In the genomic region with DNA sequence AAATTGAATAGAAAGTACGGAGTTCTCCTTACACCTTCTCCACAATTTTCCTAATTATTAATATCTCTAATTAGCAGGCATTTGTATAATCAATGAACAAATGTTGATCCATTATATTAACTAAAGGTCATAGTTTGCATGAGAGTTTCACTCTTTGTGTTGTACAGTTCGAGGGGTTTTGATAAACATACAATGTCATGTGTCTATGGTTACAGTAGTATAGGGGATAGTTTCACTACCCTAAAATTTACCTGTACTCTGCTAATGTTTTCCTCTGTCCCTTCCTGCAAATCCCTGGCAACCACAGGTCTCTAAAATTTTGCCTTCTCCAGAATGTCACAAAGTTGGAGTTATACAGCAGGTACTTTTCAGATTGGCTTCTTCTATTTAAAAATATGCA, we compare ENCODE assay signal across 20 cellular contexts.
DNase-seq lines count a peak whose midpoint lies in the region; ATAC-seq, FAIRE-seq and TF ChIP-seq lines count a peak whose summit lies in the region.
"Had no signal": no experiment of that assay in that cellular context is flagged by ENCODE, and none has a peak within 500 bp of the region (broad histone marks: within the 10 kb centered on the region; RNA-seq: fewer than 3 reads in every experiment).

No MANE protein-coding gene starts in this region.

- H4K20me1 ChIP-seq in GM12878 (ENCODE audit: control insufficient read depth, insufficient read depth): no peaks in the 10 kb centered on the region

- no peak overlapping the region for H3K27ac Mint-ChIP-seq in stimulated activated naive B cell treated with anti-CD40 and anti-IgM and Interleukin-4, amounts not matched to agents 10 μg/mL and 1 μg/mL and 100 μg/mL, for 72 hours
- H3K27ac Mint-ChIP-seq: CD4-positive, alpha-beta memory T cell; GM23338; H9 had no signal

- SMC1A ChIA-PET in GM12878 (lab: Charles Lee; ENCODE audit: uncharacterized antibody, unreplicated experiment): interaction anchor here (0.8 to 1.0 kb wide), 2 partner anchors 12 to 43 kb away, joined by 3 to 5 read pairs; no protein-coding TSS in a partner anchor

- WGBS in GM12878 (ENCODE audit: insufficient coverage, insufficient replicate concordance, low lambda C conversion rate, missing lambda C conversion rate): 43% methylated on average over 2 of the region's 2 CpGs

- TF ChIP-seq EP300 in GM12878 (IDR thresholded peaks at IDR 0.05; ENCODE audit: borderline replicate concordance in 1 of 2, control insufficient read depth in 1 of 2, low read depth in 2 of 2, low read length in 2 of 2): no peak

- H3K4me1 Mint-ChIP-seq in stimulated activated naive B cell treated with anti-CD40 and anti-IgM and Interleukin-4, amounts not matched to agents 10 μg/mL and 1 μg/mL and 100 μg/mL, for 72 hours: no peaks in the 10 kb centered on the region
- H3K4me1 Mint-ChIP-seq: CD4-positive, alpha-beta memory T cell; GM23338 had no signal

- no peaks in the 10 kb centered on the region for H3K4me1 ChIP-seq in GM12878 (ENCODE audit: control insufficient read depth, insufficient read depth, low read length)
- H3K4me1 ChIP-seq: A549 had no signal

- H3K79me2 ChIP-seq in GM12878 (ENCODE audit: control insufficient read depth, insufficient read depth, low read length): no peaks in the 10 kb centered on the region

- in situ Hi-C loops in GM12878 (cut with MboI): no loop called here

- no peaks in the 10 kb centered on the region for H3K9me3 Mint-ChIP-seq in stimulated activated naive B cell treated with anti-CD40 and anti-IgM and Interleukin-4, amounts not matched to agents 10 μg/mL and 1 μg/mL and 100 μg/mL, for 72 hours
- H3K9me3 Mint-ChIP-seq: CD4-positive, alpha-beta memory T cell had no signal

- no peak overlapping the region for H3K9ac ChIP-seq in GM12878 (ENCODE audit: control insufficient read depth, insufficient read depth, low read length)

- no peak overlapping the region for H3K4me2 ChIP-seq in GM12878 (ENCODE audit: control insufficient read depth, insufficient read depth)
- H3K4me2 ChIP-seq: A549, GM23338 had no signal

- H3K36me3 ChIP-seq in GM12878 (ENCODE audit: control insufficient read depth in 2 of 2, insufficient read depth in 2 of 2, low read length in 1 of 2): no peaks in the 10 kb centered on the region

- no peak overlapping the region for H3K27ac ChIP-seq in GM12878 (ENCODE audit: control insufficient read depth, insufficient read depth)
- H3K27ac ChIP-seq: A549 had no signal

- no peak overlapping the region for H2AFZ ChIP-seq in GM12878 (ENCODE audit: control insufficient read depth, low read depth, low read length)
- H2AFZ ChIP-seq: GM23338 had no signal

- no peaks in the 10 kb centered on the region for H3K27me3 ChIP-seq in GM12878 (replicated peaks in 1 of 2; ENCODE audit: control insufficient read depth in 2 of 2, insufficient read depth in 2 of 2, low read length in 1 of 2)

- no peak overlapping the region for H3K4me3 Mint-ChIP-seq in stimulated activated naive B cell treated with anti-CD40 and anti-IgM and Interleukin-4, amounts not matched to agents 10 μg/mL and 1 μg/mL and 100 μg/mL, for 72 hours
- H3K4me3 Mint-ChIP-seq: CD4-positive, alpha-beta memory T cell; GM23338; H9 had no signal

- TF ChIP-seq RAD21 in GM12878 (IDR thresholded peaks at IDR 0.05; ENCODE audit: insufficient read depth, low read depth, low read length): no peak

- no peak for TF ChIP-seq CTCF in GM12878 (IDR thresholded peaks at IDR 0.05 in 2 of 3, conservative IDR thresholded peaks at IDR 0.05 in 1 of 3; ENCODE audit: control insufficient read depth in 2 of 3, extremely low read depth in 1 of 3, insufficient read depth in 1 of 3, low read depth in 3 of 3, low read length in 3 of 3)

- RAD21 ChIA-PET in GM12878 (lab: Charles Lee; ENCODE audit: unreplicated experiment): no interaction called here

- no peaks in the 10 kb centered on the region for H3K9me3 ChIP-seq in GM12878 (replicated peaks; ENCODE audit: control insufficient read depth, insufficient read depth, low read length)
- H3K9me3 ChIP-seq: A549 had no signal

- TF ChIP-seq POLR2A in GM12878 (IDR thresholded peaks at IDR 0.05; ENCODE audit: low read depth, low read length): no peak

- DNase-seq in GM12878 (ENCODE audit: low read depth, low spot score) (no peak), midbrain (lab: John Stamatoyannopoulos, UW) (no peak)
- DNase-seq in stimulated activated naive B cell treated with anti-CD40 and anti-IgM and Interleukin-4, amounts not matched to agents 10 μg/mL and 1 μg/mL and 100 μg/mL, for 72 hours: no peak
- DNase-seq: 8988T; ACHN; C1 segment of cervical spinal cord; Calu3; CD4-positive, alpha-beta memory T cell; COR-L47; DMS53; DMS79 treated with DMSO at 0.1 percent for 48 hours; GF-D8; H9 had no signal

- POLR2A ChIA-PET in GM12878 (lab: Charles Lee): no interaction called here

- H3K4me3 ChIP-seq in GM12878: no peak overlapping the region
- H3K4me3 ChIP-seq: A549, GM23338 had no signal

- no peak for FAIRE-seq in GM12878 (lab: Jason Lieb, UNC)
- FAIRE-seq: A549 had no signal

- no peaks in the 10 kb centered on the region for H3K27me3 Mint-ChIP-seq in stimulated activated naive B cell treated with anti-CD40 and anti-IgM and Interleukin-4, amounts not matched to agents 10 μg/mL and 1 μg/mL and 100 μg/mL, for 72 hours
- H3K27me3 Mint-ChIP-seq: CD4-positive, alpha-beta memory T cell had no signal

- intact Hi-C loops in GM12878 (cut with micrococcal nuclease; ENCODE audit: unreplicated experiment): no loop called here

- ATAC-seq in GM18867 (IDR thresholded peaks at IDR 0.05; ENCODE audit: unreplicated experiment) (peak; percentile 45), HG03354 (IDR thresholded peaks at IDR 0.05; ENCODE audit: poor library complexity, severe bottlenecking, unreplicated experiment) (peak; percentile 48), GM12878 (peak; percentile 45; the same call in 1 of the 3 replicates), GM21723 (IDR thresholded peaks at IDR 0.05; ENCODE audit: unreplicated experiment) (no peak), GM21360 (IDR thresholded peaks at IDR 0.05; ENCODE audit: unreplicated experiment) (no peak)
- peak; percentile 34 to 53 for ATAC-seq in stimulated activated naive B cell treated with anti-CD40 and anti-IgM and Interleukin-4, amounts not matched to agents 10 μg/mL and 1 μg/mL and 100 μg/mL, for 72 hours (replicated peaks)
- ATAC-seq: A549, GM23338, HCT116 had no signal

- no TSS peak for BruUV-seq in GM12878 (replicated peaks; lab: Mats Ljungman, UMichigan)

- no peaks in the 10 kb centered on the region for H3K36me3 Mint-ChIP-seq in stimulated activated naive B cell treated with anti-CD40 and anti-IgM and Interleukin-4, amounts not matched to agents 10 μg/mL and 1 μg/mL and 100 μg/mL, for 72 hours
- H3K36me3 Mint-ChIP-seq: CD4-positive, alpha-beta memory T cell had no signal

- CTCF ChIA-PET in GM12878 (lab: Yijun Ruan, JAX): interaction anchor here (0.7 kb wide), 1 partner anchor 458 kb away, joined by 3 read pairs; no protein-coding TSS in a partner anchor

TF ChIP-seq in GM12878, 131 proteins besides CTCF, POLR2A, EP300 and RAD21:
- no peak for TF ChIP-seq CHD4 (IDR thresholded peaks at IDR 0.05)
- TF ChIP-seq SPI1 (IDR thresholded peaks at IDR 0.05; ENCODE audit: borderline replicate concordance, insufficient read depth, low read depth, low read length): peak; percentile 36; the same call in 1 of the 2 replicates

Comparison
In these comparisons a context has a peak if more than half of its experiments do, and no peak if none do; other contexts are left out.
1. ATAC-seq: peak in GM18867 (single experiment), HG03354 (single experiment), GM12878 (single experiment) and stimulated activated naive B cell treated with anti-CD40 and anti-IgM and Interleukin-4, amounts not matched to agents 10 μg/mL and 1 μg/mL and 100 μg/mL, for 72 hours (2 of 2); none in GM21723 (single experiment) and GM21360 (single experiment).